In genomic region chr11:80538040-80538439, GRCh38 we compare ENCODE assay signal across 28 cellular contexts.
"Had no signal": no experiment of that assay in that cellular context is flagged by ENCODE, and none has a peak within 500 bp of the region (broad histone marks: within the 10 kb centered on the region; RNA-seq: fewer than 3 reads in every experiment).

No MANE protein-coding gene starts in this region.

- H3K36me3 ChIP-seq: stomach, suprapubic skin, thoracic aorta, thyroid gland, tibial artery, tibial nerve, transverse colon, upper lobe of left lung, uterus, vagina had no signal

- H3K9me3 ChIP-seq: suprapubic skin, testis, thoracic aorta, thyroid gland, transverse colon, uterus, vagina had no signal

- H3K4me3 Mint-ChIP-seq: stimulated activated effector memory CD8-positive, alpha-beta T cell treated with anti-CD3 and anti-CD28 coated beads, Interleukin-12 subunit alpha, Interleukin-12 subunit beta, amount 100 ng/mL, for 72 hours; stimulated activated memory B cell treated with anti-CD40 and anti-IgM and Interleukin-4, amounts not matched to agents 10 μg/mL and 1 μg/mL and 100 μg/mL, for 72 hours; stimulated activated naive CD8-positive, alpha-beta T cell treated with anti-CD3 and anti-CD28 coated beads, Interleukin-15, amount 100 ng/mL, for 72 hours; stimulated activated naive CD8-positive, alpha-beta T cell treated with anti-CD3 and anti-CD28 coated beads, Interleukin-15, Interleukin-2, amounts not matched to agents 100 ng/mL and 50 ng/mL, for 24 hours; type B pancreatic cell had no signal

- H3K4me3 ChIP-seq: stomach, suprapubic skin, testis, thoracic aorta, thyroid gland, tibial artery, tibial nerve, transverse colon, upper lobe of left lung, uterus, vagina had no signal

- H3K27me3 Mint-ChIP-seq: stimulated activated memory B cell treated with anti-CD40 and anti-IgM and Interleukin-4, amounts not matched to agents 10 μg/mL and 1 μg/mL and 100 μg/mL, for 72 hours; stimulated activated naive CD8-positive, alpha-beta T cell treated with anti-CD3 and anti-CD28 coated beads, Interleukin-15, amount 100 ng/mL, for 72 hours; stimulated activated naive CD8-positive, alpha-beta T cell treated with anti-CD3 and anti-CD28 coated beads, Interleukin-15, Interleukin-2, amounts not matched to agents 100 ng/mL and 50 ng/mL, for 24 hours had no signal

- DNase-seq: stimulated activated CD4-positive, alpha-beta T cell treated with anti-CD3 and anti-CD28 coated beads, Interleukin-2, amount 100 ng/mL, for 24 hours; stimulated activated CD4-positive, alpha-beta T cell treated with anti-CD3 and anti-CD28 coated beads, Interleukin-2, amount 100 ng/mL, for 48 hours; stimulated activated CD4-positive, alpha-beta T cell treated with anti-CD3 and anti-CD28 coated beads, Interleukin-4, amount 100 ng/mL, for 1 hour; stimulated activated CD4-positive, alpha-beta T cell treated with anti-CD3 and anti-CD28 coated beads, Interleukin-4, amount 100 ng/mL, for 24 hours; stimulated activated CD4-positive, alpha-beta T cell treated with anti-CD3 and anti-CD28 coated beads, Interleukin-4, amount 100 ng/mL, for 4 hours; stimulated activated CD8-positive, alpha-beta memory T cell treated with anti-CD3 and anti-CD28 coated beads, Interleukin-4, amount 100 ng/mL, for 48 hours; stimulated activated naive CD4-positive, alpha-beta T cell; stimulated activated naive CD4-positive, alpha-beta T cell treated with Interleukin-2 at 50 U/mL for 16 hours; stimulated activated naive CD8-positive, alpha-beta T cell treated with anti-CD3 and anti-CD28 coated beads, Interleukin-15, amount 100 ng/mL, for 72 hours; stimulated activated naive CD8-positive, alpha-beta T cell treated with anti-CD3 and anti-CD28 coated beads, Interleukin-15, Interleukin-2, amounts not matched to agents 100 U/mL and 50 U/mL, for 24 hours; stomach; substantia nigra; testis; thyroid gland; tibial artery; transverse colon; trophoblast cell; upper lobe of left lung; uterus had no signal

- ATAC-seq: stimulated activated effector memory CD8-positive, alpha-beta T cell treated with anti-CD3 and anti-CD28 coated beads, Interleukin-12 subunit alpha, Interleukin-12 subunit beta, amount 100 ng/mL, for 72 hours; stimulated activated memory B cell treated with anti-CD40 and anti-IgM and Interleukin-4, amounts not matched to agents 10 μg/mL and 1 μg/mL and 100 μg/mL, for 72 hours; stimulated activated naive CD8-positive, alpha-beta T cell treated with anti-CD3 and anti-CD28 coated beads, Interleukin-15, amount 100 ng/mL, for 72 hours; stimulated activated naive CD8-positive, alpha-beta T cell treated with anti-CD3 and anti-CD28 coated beads, Interleukin-15, Interleukin-2, amounts not matched to agents 100 U/mL and 50 U/mL, for 24 hours had no signal

- H3K27ac ChIP-seq: stomach, suprapubic skin, testis, thoracic aorta, thyroid gland, tibial artery, tibial nerve, transverse colon, upper lobe of left lung, uterus, vagina had no signal

- H3K36me3 Mint-ChIP-seq: stimulated activated effector memory CD8-positive, alpha-beta T cell treated with anti-CD3 and anti-CD28 coated beads, Interleukin-12 subunit alpha, Interleukin-12 subunit beta, amount 100 ng/mL, for 72 hours; stimulated activated memory B cell treated with anti-CD40 and anti-IgM and Interleukin-4, amounts not matched to agents 10 μg/mL and 1 μg/mL and 100 μg/mL, for 72 hours; type B pancreatic cell had no signal

- H3K27ac Mint-ChIP-seq: stimulated activated effector memory CD8-positive, alpha-beta T cell treated with anti-CD3 and anti-CD28 coated beads, Interleukin-12 subunit alpha, Interleukin-12 subunit beta, amount 100 ng/mL, for 72 hours; stimulated activated memory B cell treated with anti-CD40 and anti-IgM and Interleukin-4, amounts not matched to agents 10 μg/mL and 1 μg/mL and 100 μg/mL, for 72 hours; stimulated activated naive CD8-positive, alpha-beta T cell treated with anti-CD3 and anti-CD28 coated beads, Interleukin-15, amount 100 ng/mL, for 72 hours; stimulated activated naive CD8-positive, alpha-beta T cell treated with anti-CD3 and anti-CD28 coated beads, Interleukin-15, Interleukin-2, amounts not matched to agents 100 ng/mL and 50 ng/mL, for 24 hours; type B pancreatic cell had no signal

- FAIRE-seq: urothelium cell line had no signal

- H3K4me1 ChIP-seq: stomach, suprapubic skin, testis, thyroid gland, tibial artery, tibial nerve, transverse colon, upper lobe of left lung, uterus, vagina had no signal

- H3K4me1 Mint-ChIP-seq: stimulated activated effector memory CD8-positive, alpha-beta T cell treated with anti-CD3 and anti-CD28 coated beads, Interleukin-12 subunit alpha, Interleukin-12 subunit beta, amount 100 ng/mL, for 72 hours; stimulated activated memory B cell treated with anti-CD40 and anti-IgM and Interleukin-4, amounts not matched to agents 10 μg/mL and 1 μg/mL and 100 μg/mL, for 72 hours; stimulated activated naive CD8-positive, alpha-beta T cell treated with anti-CD3 and anti-CD28 coated beads, Interleukin-15, amount 100 ng/mL, for 72 hours had no signal

- H3K27me3 ChIP-seq: stomach, suprapubic skin, testis, thyroid gland, tibial artery, tibial nerve, transverse colon, upper lobe of left lung, vagina had no signal
